In genomic region chr11:72127923-72128322, GRCh38 we compare ENCODE assay signal across 34 cellular contexts. TPM values are rescaled to one million over a fixed set of nuclear protein-coding genes. Genes with fewer than 3 reads are reported as not detected.
"Had no signal": no experiment of that assay in that cellular context is flagged by ENCODE, and none has a peak within 500 bp of the region (broad histone marks: within the 10 kb centered on the region; RNA-seq: fewer than 3 reads in every experiment).

No MANE protein-coding gene starts in this region.

- DNase-seq: colonic mucosa; cortex of kidney; effector CD8-positive, alpha-beta T cell; effector memory CD8-positive, alpha-beta T cell; endodermal cell; erythroblast; esophagus squamous epithelium; foreskin fibroblast; foreskin melanocyte; gastrocnemius medialis; glutamatergic neuron; head of caudate nucleus; heart right ventricle; hippocampal formation; left cardiac atrium; left lung; left ventricle myocardium superior; lower lobe of right lung; mesenchymal stem cell; mucosa of descending colon; naive B cell had no signal

- H3K4me1 ChIP-seq: colonic mucosa, gastrocnemius medialis, lower lobe of right lung had no signal

- H3K4me3 ChIP-seq: colonic mucosa, esophagus squamous epithelium, gastrocnemius medialis, heart right ventricle, left lung, lower lobe of right lung, mucosa of descending colon had no signal

- ATAC-seq: effector memory CD8-positive, alpha-beta T cell; esophagus mucosa; gastrocnemius medialis; heart right ventricle; left cardiac atrium; left lung; left ventricle myocardium superior; lower lobe of right lung; mucosa of descending colon had no signal

- H3K27me3 ChIP-seq: colonic mucosa, esophagus squamous epithelium, gastrocnemius medialis, left lung had no signal

- H3K9me3 ChIP-seq: colonic mucosa, esophagus squamous epithelium, gastrocnemius medialis, lower lobe of right lung had no signal

- H3K27ac ChIP-seq: colonic mucosa, epithelial cell of prostate, esophagus squamous epithelium, gastrocnemius medialis, heart right ventricle, left lung, lower lobe of right lung had no signal

- FAIRE-seq: endometrium, islet of Langerhans, keratinocyte had no signal

- H3K36me3 ChIP-seq: colonic mucosa, esophagus squamous epithelium, gastrocnemius medialis, heart right ventricle, left lung, lower lobe of right lung had no signal

RNA-seq across cellular contexts. Expression of gene FOLR3, which starts 7.6 kb away (rescaled TPM):
- total RNA-seq: colonic mucosa, dermis microvascular lymphatic vessel endothelial cell, endodermal cell, esophagus mucosa, glomerular endothelial cell, kidney epithelial cell, lung microvascular endothelial cell, mesothelial cell of epicardium, mucosa of descending colon, myocyte had no signal

RNA-seq across cellular contexts. Expression of gene TOMT, which starts 22.2 kb away (rescaled TPM):
- total RNA-seq: colonic mucosa, dermis microvascular lymphatic vessel endothelial cell, endodermal cell, esophagus mucosa, esophagus squamous epithelium, gastrocnemius medialis, glomerular endothelial cell, kidney epithelial cell, left cardiac atrium, left lung, left ventricle myocardium superior, lower leg skin, lower lobe of right lung, mesenteric fat pad, mesothelial cell of epicardium, myocyte had no signal
- polyA plus RNA-seq: heart right ventricle, keratinocyte had no signal
